ENCODE assay signal across 24 cellular contexts in the genomic region with DNA sequence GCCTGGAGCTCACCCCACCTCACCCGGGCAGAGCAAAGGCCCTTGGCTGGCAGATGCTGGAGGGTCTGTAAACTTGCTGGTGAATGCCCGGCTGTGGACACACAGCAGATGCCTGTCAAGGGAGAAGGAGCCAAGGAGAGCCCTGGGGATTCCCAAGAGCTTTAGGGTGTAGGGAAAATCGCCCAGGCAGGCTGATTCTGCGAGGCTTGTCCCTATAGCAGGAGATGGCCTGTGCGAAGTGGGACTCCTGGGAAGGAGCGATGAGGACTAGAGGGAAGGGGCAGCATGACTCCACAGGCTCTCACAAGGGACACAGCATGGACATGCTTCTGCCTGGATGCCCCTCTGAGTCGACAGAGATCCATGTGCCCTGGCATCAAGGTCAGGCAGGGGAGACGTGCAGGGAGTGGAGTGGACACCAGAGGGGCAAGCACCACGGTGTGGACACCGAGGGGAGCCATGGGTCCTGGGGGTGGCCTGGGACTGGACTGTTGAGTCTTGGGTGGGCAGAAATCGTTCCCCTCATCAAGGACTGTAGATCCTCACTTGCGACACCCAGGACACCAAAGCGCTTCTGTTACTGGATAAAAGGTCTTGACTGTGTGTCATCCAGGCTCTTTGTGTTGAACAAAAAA.
DNase-seq lines count a peak whose midpoint lies in the region; FAIRE-seq and TF ChIP-seq lines count a peak whose summit lies in the region.
"Had no signal": no experiment of that assay in that cellular context is flagged by ENCODE, and none has a peak within 500 bp of the region (broad histone marks: within the 10 kb centered on the region; RNA-seq: fewer than 3 reads in every experiment).

No MANE protein-coding gene starts in this region.

- H3K36me3 ChIP-seq in WERI-Rb-1 (no peaks in the 10 kb centered on the region), kidney (ENCODE audit: control insufficient read depth in 1 of 2, insufficient read depth in 2 of 2, low read length in 2 of 2) (no peaks in the 10 kb centered on the region), sigmoid colon (no peaks in the 10 kb centered on the region)

- peaks cover 12% of the 10 kb centered on the region for H3K4me1 Mint-ChIP-seq in activated naive CD4-positive, alpha-beta T cell treated with anti-CD3 and anti-CD28 coated beads, Interleukin-2, amount 50 U/mL, for 24 hours
- peaks cover 15% of the 10 kb centered on the region for H3K4me1 Mint-ChIP-seq in type B pancreatic cell (ENCODE audit: unreplicated experiment)

- H3K36me3 Mint-ChIP-seq in activated naive CD4-positive, alpha-beta T cell treated with anti-CD3 and anti-CD28 coated beads, Interleukin-2, amount 50 U/mL, for 24 hours: no peaks in the 10 kb centered on the region
- H3K36me3 Mint-ChIP-seq in type B pancreatic cell: no peaks in the 10 kb centered on the region
- H3K36me3 Mint-ChIP-seq: CD4-positive, alpha-beta memory T cell had no signal

- H3K27me3 ChIP-seq in WERI-Rb-1 (ENCODE audit: insufficient read depth, low read depth, severe bottlenecking) (no peaks in the 10 kb centered on the region), sigmoid colon (no peaks in the 10 kb centered on the region)

- no peak for TF ChIP-seq POLR2A in sigmoid colon (IDR thresholded peaks at IDR 0.05)

- H3K9me3 ChIP-seq in WERI-Rb-1 (ENCODE audit: severe bottlenecking): no peaks in the 10 kb centered on the region
- H3K9me3 ChIP-seq in kidney (ENCODE audit: control insufficient read depth in 1 of 2, low read length in 2 of 2): no peaks in the 10 kb centered on the region
- H3K9me3 ChIP-seq in sigmoid colon: no peaks in the 10 kb centered on the region

- peak overlapping the region; percentile 63 for H3K27ac Mint-ChIP-seq in activated naive CD4-positive, alpha-beta T cell treated with anti-CD3 and anti-CD28 coated beads, Interleukin-2, amount 50 U/mL, for 24 hours
- H3K27ac Mint-ChIP-seq in type B pancreatic cell: no peak overlapping the region
- H3K27ac Mint-ChIP-seq: B cell, HFFc6 had no signal

- WGBS in sigmoid colon, 2 donors: 85 to 94% methylated on average over 13 of the region's 13 CpGs

- H3K4me1 ChIP-seq in kidney (ENCODE audit: control insufficient read depth in 1 of 2, insufficient read depth in 1 of 2, low read depth in 1 of 2, low read length in 2 of 2) (peaks cover 4 to 8% of the 10 kb centered on the region in 2 donors), sigmoid colon (peaks cover 0 to 4% (median 2%) of the 10 kb centered on the region in 4 donors)

- no peak overlapping the region for H3K4me3 ChIP-seq in WERI-Rb-1 (ENCODE audit: low read depth, low read length)
- H3K4me3 ChIP-seq in kidney (ENCODE audit: low read length in 2 of 2): no peak overlapping the region
- no peak overlapping the region for H3K4me3 ChIP-seq in sigmoid colon
- H3K4me3 ChIP-seq: GM23248 had no signal

- H3K27me3 Mint-ChIP-seq in activated naive CD4-positive, alpha-beta T cell treated with anti-CD3 and anti-CD28 coated beads, Interleukin-2, amount 50 U/mL, for 24 hours: no peaks in the 10 kb centered on the region
- peaks cover 10% of the 10 kb centered on the region for H3K27me3 Mint-ChIP-seq in type B pancreatic cell

- TF ChIP-seq EP300 in sigmoid colon (IDR thresholded peaks at IDR 0.05): no peak

- H3K4me3 Mint-ChIP-seq in activated naive CD4-positive, alpha-beta T cell treated with anti-CD3 and anti-CD28 coated beads, Interleukin-2, amount 50 U/mL, for 24 hours: no peak overlapping the region
- H3K4me3 Mint-ChIP-seq in type B pancreatic cell: no peak overlapping the region
- H3K4me3 Mint-ChIP-seq: B cell; CD4-positive, alpha-beta memory T cell; HFFc6 had no signal

- no peak for TF ChIP-seq CTCF in WERI-Rb-1 (IDR thresholded peaks at IDR 0.05; ENCODE audit: low read depth, low read length)
- TF ChIP-seq CTCF in kidney (IDR thresholded peaks at IDR 0.05; ENCODE audit: borderline replicate concordance, extremely low read depth, insufficient read depth): no peak
- TF ChIP-seq CTCF in sigmoid colon (IDR thresholded peaks at IDR 0.05): no peak
- TF ChIP-seq CTCF in type B pancreatic cell (conservative IDR thresholded peaks at IDR 0.05): no peak

- no peak overlapping the region for H3K9ac ChIP-seq in kidney (ENCODE audit: low read length in 2 of 2)
- H3K9ac ChIP-seq: GM23248 had no signal

- intact Hi-C loops in kidney (cut with DNase I): loop anchor here (5.0 kb wide), 1 partner anchor 110 kb away; no protein-coding TSS in a partner anchor
- intact Hi-C loops in sigmoid colon (cut with DNase I): loop anchor here (10.0 kb wide), 3 partner anchors 67 to 377 kb away; a partner anchor contains a TSS

- no peak for FAIRE-seq in kidney (lab: Jason Lieb, UNC)
- FAIRE-seq: D721Med, G401.6, GM12892 had no signal

- H3K9me3 Mint-ChIP-seq in activated naive CD4-positive, alpha-beta T cell treated with anti-CD3 and anti-CD28 coated beads, Interleukin-2, amount 50 U/mL, for 24 hours: no peaks in the 10 kb centered on the region
- H3K9me3 Mint-ChIP-seq in type B pancreatic cell: no peaks in the 10 kb centered on the region
- H3K9me3 Mint-ChIP-seq: CD4-positive, alpha-beta memory T cell; HFFc6 had no signal

- no peak for DNase-seq in activated naive CD4-positive, alpha-beta T cell (lab: John Stamatoyannopoulos, UW)
- peak; percentile 23 for DNase-seq in WERI-Rb-1
- peak; percentile 75 for DNase-seq in kidney
- peak; percentile 53 for DNase-seq in sigmoid colon
- no peak for DNase-seq in AG08395 (ENCODE audit: low spot score)
- DNase-seq in type B pancreatic cell (ENCODE audit: extremely low spot score, unreplicated experiment): no peak
- DNase-seq in dedifferentiated amniotic fluid mesenchymal stem cell (ENCODE audit: extremely low spot score): no peak
- DNase-seq: ACHN; CD4-positive, alpha-beta memory T cell; GM23248; HFFc6; KBM-7; NCI-H1048; NCI-H146; NCI-H2107; NCI-H226; NCI-H526 treated with DMSO at 0.1 percent for 48 hours; PC-3 had no signal

- peak overlapping the region; percentile 7; the same call in 1 of the 2 replicates for H3K27ac ChIP-seq in WERI-Rb-1
- no peak overlapping the region for H3K27ac ChIP-seq in kidney (ENCODE audit: low read depth in 2 of 2, low read length in 2 of 2)
- no peak overlapping the region for H3K27ac ChIP-seq in sigmoid colon
- H3K27ac ChIP-seq: GM23248, HL-60 had no signal

Comparison
In these comparisons a context has a peak if more than half of its experiments do, and no peak if none do; other contexts are left out.
1. DNase-seq: peak in WERI-Rb-1 (single experiment), kidney (single experiment) and sigmoid colon (single experiment); none in activated naive CD4-positive, alpha-beta T cell (0 of 4), AG08395 (single experiment), type B pancreatic cell (single experiment) and dedifferentiated amniotic fluid mesenchymal stem cell (single experiment).